16 cellular contexts compared by ENCODE assay signal in genomic region chr2:128547667-128548066, GRCh38.
DNase-seq lines count a peak whose midpoint lies in the region; ATAC-seq and TF ChIP-seq lines count a peak whose summit lies in the region.
"Had no signal": no experiment of that assay in that cellular context is flagged by ENCODE, and none has a peak within 500 bp of the region (broad histone marks: within the 10 kb centered on the region; RNA-seq: fewer than 3 reads in every experiment).

No MANE protein-coding gene starts in this region.

- H3K36me3 Mint-ChIP-seq in activated CD8-positive, alpha-beta memory T cell treated with anti-CD3 and anti-CD28 coated beads, Interleukin-2, amount 10 ng/mL, durations not matched to agents 7 days and 5 days = no peaks in the 10 kb centered on the region
- H3K36me3 Mint-ChIP-seq in neural crest cell (ENCODE audit: low read depth) = no peaks in the 10 kb centered on the region
- H3K36me3 Mint-ChIP-seq: CD14-positive monocyte; CD8-positive, alpha-beta memory T cell had no signal

- H3K36me3 ChIP-seq in breast epithelium = no peaks in the 10 kb centered on the region
- H3K36me3 ChIP-seq in right atrium auricular region = no peaks in the 10 kb centered on the region
- H3K36me3 ChIP-seq: HAP-1 had no signal

- DNase-seq in activated CD8-positive, alpha-beta memory T cell treated with anti-CD3 and anti-CD28 coated beads, Interleukin-2, amount 10 ng/mL, durations not matched to agents 7 days and 5 days = peak; percentile 11
- DNase-seq in activated CD8-positive, alpha-beta memory T cell treated with anti-CD3 and anti-CD28 coated beads, Interleukin-2, amount 50 U/mL, for 4 hours = no peak
- DNase-seq in neural crest cell (ENCODE audit: low read depth, low spot score) (peak; percentile 55), sciatic nerve (ENCODE audit: low spot score) (peak; percentile 31), breast epithelium (ENCODE audit: low spot score in 2 of 2) (no peak), right atrium auricular region (ENCODE audit: low spot score) (no peak)
- no peak for DNase-seq in activated naive CD4-positive, alpha-beta T cell treated with anti-CD3 and anti-CD28 coated beads, Interleukin-2, amount 50 U/mL, for 16 hours
- DNase-seq: CD8-positive, alpha-beta memory T cell; DND-41; GF-D8 had no signal

- TF ChIP-seq POLR2A in breast epithelium (IDR thresholded peaks at IDR 0.05) = no peak

- H3K27ac Mint-ChIP-seq in activated CD8-positive, alpha-beta memory T cell treated with anti-CD3 and anti-CD28 coated beads, Interleukin-2, amount 10 ng/mL, durations not matched to agents 7 days and 5 days = no peak overlapping the region
- peak overlapping the region; percentile 52 for H3K27ac Mint-ChIP-seq in neural crest cell (ENCODE audit: unreplicated experiment)
- H3K27ac Mint-ChIP-seq: CD14-positive monocyte had no signal

- intact Hi-C loops in sciatic nerve (cut with DNase I) (no loop called here), breast epithelium (cut with DNase I; ENCODE audit: low total_unique reads) (no loop called here)

- H3K4me3 ChIP-seq in breast epithelium (no peak overlapping the region), right atrium auricular region (no peak overlapping the region)
- H3K4me3 ChIP-seq: HAP-1 had no signal

- no peaks in the 10 kb centered on the region for H3K27me3 Mint-ChIP-seq in activated CD8-positive, alpha-beta memory T cell treated with anti-CD3 and anti-CD28 coated beads, Interleukin-2, amount 10 ng/mL, durations not matched to agents 7 days and 5 days
- no peaks in the 10 kb centered on the region for H3K27me3 Mint-ChIP-seq in neural crest cell (ENCODE audit: low read depth)

- H3K4me1 Mint-ChIP-seq in activated CD8-positive, alpha-beta memory T cell treated with anti-CD3 and anti-CD28 coated beads, Interleukin-2, amount 10 ng/mL, durations not matched to agents 7 days and 5 days = no peaks in the 10 kb centered on the region
- H3K4me1 Mint-ChIP-seq in neural crest cell = peaks cover 71% of the 10 kb centered on the region
- H3K4me1 Mint-ChIP-seq: CD14-positive monocyte; CD8-positive, alpha-beta memory T cell had no signal

- H3K27me3 ChIP-seq in breast epithelium = no peaks in the 10 kb centered on the region
- no peaks in the 10 kb centered on the region for H3K27me3 ChIP-seq in right atrium auricular region

- no peak for ATAC-seq in activated CD8-positive, alpha-beta memory T cell treated with anti-CD3 and anti-CD28 coated beads, Interleukin-2, amount 10 ng/mL, durations not matched to agents 7 days and 5 days
- ATAC-seq in sciatic nerve (no peak), GM18520 (IDR thresholded peaks at IDR 0.05; ENCODE audit: unreplicated experiment) (no peak)
- ATAC-seq: HepG2 had no signal

- no peaks in the 10 kb centered on the region for H3K9me3 Mint-ChIP-seq in activated CD8-positive, alpha-beta memory T cell treated with anti-CD3 and anti-CD28 coated beads, Interleukin-2, amount 10 ng/mL, durations not matched to agents 7 days and 5 days (ENCODE audit: low read depth)
- peaks cover 15% of the 10 kb centered on the region for H3K9me3 Mint-ChIP-seq in neural crest cell
- H3K9me3 Mint-ChIP-seq: CD8-positive, alpha-beta memory T cell had no signal

- H3K4me1 ChIP-seq in breast epithelium = no peaks in the 10 kb centered on the region
- no peaks in the 10 kb centered on the region for H3K4me1 ChIP-seq in right atrium auricular region
- H3K4me1 ChIP-seq: Caco-2, HAP-1 had no signal

- no peak overlapping the region for H3K4me3 Mint-ChIP-seq in activated CD8-positive, alpha-beta memory T cell treated with anti-CD3 and anti-CD28 coated beads, Interleukin-2, amount 10 ng/mL, durations not matched to agents 7 days and 5 days
- H3K4me3 Mint-ChIP-seq in neural crest cell = peak overlapping the region; percentile 17
- H3K4me3 Mint-ChIP-seq: CD14-positive monocyte; CD8-positive, alpha-beta memory T cell had no signal

- H3K9me3 ChIP-seq in breast epithelium (no peaks in the 10 kb centered on the region), right atrium auricular region (no peaks in the 10 kb centered on the region)
- H3K9me3 ChIP-seq: Caco-2, HAP-1 had no signal

- H3K27ac ChIP-seq in breast epithelium = no peak overlapping the region
- no peak overlapping the region for H3K27ac ChIP-seq in right atrium auricular region
- H3K27ac ChIP-seq: 22Rv1 had no signal

- TF ChIP-seq CTCF in neural crest cell (conservative IDR thresholded peaks at IDR 0.05) (no peak), breast epithelium (IDR thresholded peaks at IDR 0.05) (no peak), right atrium auricular region (IDR thresholded peaks at IDR 0.05) (no peak)

- CTCF ChIA-PET in activated CD8-positive, alpha-beta memory T cell treated with anti-CD3 and anti-CD28 coated beads, Interleukin-2, amount 10 ng/mL, durations not matched to agents 7 days and 5 days (lab: Charles Lee) = no interaction called here

Comparison
In these comparisons a context has a peak if more than half of its experiments do, and no peak if none do; other contexts are left out.
1. DNase-seq: peak in activated CD8-positive, alpha-beta memory T cell treated with anti-CD3 and anti-CD28 coated beads, Interleukin-2, amount 10 ng/mL, durations not matched to agents 7 days and 5 days (single experiment), neural crest cell (single experiment) and sciatic nerve (single experiment); none in activated CD8-positive, alpha-beta memory T cell treated with anti-CD3 and anti-CD28 coated beads, Interleukin-2, amount 50 U/mL, for 4 hours (single experiment), breast epithelium (0 of 2), right atrium auricular region (single experiment) and activated naive CD4-positive, alpha-beta T cell treated with anti-CD3 and anti-CD28 coated beads, Interleukin-2, amount 50 U/mL, for 16 hours (single experiment).